ENCODE assay signal across 8 cellular contexts in genomic region chr18:9613550-9614400, GRCh38. TPM values are rescaled to one million over a fixed set of nuclear protein-coding genes. Genes with fewer than 3 reads are reported as not detected.
DNase-seq lines count a peak whose midpoint lies in the region; FAIRE-seq and TF ChIP-seq lines count a peak whose summit lies in the region.

No MANE protein-coding gene starts in this region.

- TF ChIP-seq POLR2A in spleen (IDR thresholded peaks at IDR 0.05): no peak

- POLR2A ChIA-PET in GM10248 (lab: Yijun Ruan, JAX): no interaction called here

- DNase-seq in GM10248 (ENCODE audit: extremely low spot score) (peak; percentile 57), H7 (peak; percentile 80), MG63 (peak; percentile 63), caudate nucleus (lab: John Stamatoyannopoulos, UW) (peak in 44 of 61 donors; percentile 10 to 77 (median 39)), keratinocyte (ENCODE audit: low read depth, low spot score) (no peak), spleen (peak; percentile 93), amniotic stem cell (lab: John Stamatoyannopoulos, UW) (no peak)

- dilution Hi-C loops in keratinocyte (cut with MboI; ENCODE audit: extremely low pct_ligation_motif_present, low sequenced_read_pairs): no loop called here

- TF ChIP-seq CTCF in GM10248 (IDR thresholded peaks at IDR 0.05; ENCODE audit: control extremely low read depth, extremely low read depth, low read depth, missing control alignments) (no peak), WI38 (IDR thresholded peaks at IDR 0.05; ENCODE audit: low read depth, low read length) (no peak), keratinocyte (optimal IDR thresholded peaks at IDR 0.05 in 1 of 3, IDR thresholded peaks at IDR 0.05 in 1 of 3, conservative IDR thresholded peaks at IDR 0.05 in 1 of 3; ENCODE audit: extremely low read depth in 1 of 3, insufficient read depth in 2 of 3, low read length in 3 of 3) (peak in 1 of 3 experiments; percentile 15), spleen (IDR thresholded peaks at IDR 0.05 in 8 of 11, conservative IDR thresholded peaks at IDR 0.05 in 3 of 11) (no peak)

- H3K27ac ChIP-seq in caudate nucleus (ENCODE audit: low read depth, low read length) (peak overlapping the region; percentile 82), keratinocyte (ENCODE audit: control insufficient read depth, insufficient read depth, low read length) (peak overlapping the region; percentile 95), spleen (peak overlapping the region; percentile 94 to 99 (median 96))

- FAIRE-seq in keratinocyte (lab: Jason Lieb, UNC): peak; percentile 66

- H3K4me1 ChIP-seq in keratinocyte (ENCODE audit: control insufficient read depth, extremely low read depth, insufficient read depth, low read length) (peaks cover 56% of the 10 kb centered on the region), spleen (peaks cover 21 to 71% (median 45%) of the 10 kb centered on the region in 6 donors)

- peak overlapping the region; percentile 85 for H3K4me2 ChIP-seq in keratinocyte (ENCODE audit: control insufficient read depth, extremely low read depth, insufficient read depth, low read depth, low read length)

- WGBS in spleen, 5 donors: 0 to 1% (median 0%) methylated on average over 25 to 78 of the region's 78 CpGs

- H2AFZ ChIP-seq in keratinocyte (ENCODE audit: control insufficient read depth, low read length): no peak overlapping the region

- H3K79me2 ChIP-seq in keratinocyte (ENCODE audit: control insufficient read depth, insufficient read depth, low read length): peaks cover 60% of the 10 kb centered on the region

- peaks cover 5% of the 10 kb centered on the region for H3K36me3 ChIP-seq in H7 (replicated peaks; ENCODE audit: control insufficient read depth, insufficient read depth, low read length)
- peaks cover 24% of the 10 kb centered on the region for H3K36me3 ChIP-seq in MG63
- H3K36me3 ChIP-seq in keratinocyte (ENCODE audit: control insufficient read depth in 2 of 2, extremely low read depth in 1 of 2, insufficient read depth in 2 of 2, low read length in 2 of 2): peaks cover 5 to 14% of the 10 kb centered on the region in 2 experiments
- H3K36me3 ChIP-seq in spleen: peaks cover 0 to 18% (median 0%) of the 10 kb centered on the region in 6 donors

- H3K9me1 ChIP-seq in keratinocyte (ENCODE audit: control insufficient read depth, extremely low read depth, insufficient read depth, low read length): no peaks in the 10 kb centered on the region

- CTCF ChIA-PET in GM10248 (lab: Yijun Ruan, JAX): interaction anchor here (1.7 kb wide), 1 partner anchor 16 kb away, joined by 4 read pairs; no protein-coding TSS in a partner anchor

- H3K27me3 ChIP-seq in H7 (ENCODE audit: control insufficient read depth, insufficient read depth, low read length): no peaks in the 10 kb centered on the region
- H3K27me3 ChIP-seq in MG63: no peaks in the 10 kb centered on the region
- no peaks in the 10 kb centered on the region for H3K27me3 ChIP-seq in keratinocyte (ENCODE audit: control insufficient read depth, extremely low read depth, insufficient read depth, low read length)
- H3K27me3 ChIP-seq in spleen (replicated peaks in 1 of 7): no peaks in the 10 kb centered on the region

- intact Hi-C loops in spleen (cut with DNase I; ENCODE audit: low total_unique reads): no loop called here

- H4K20me1 ChIP-seq in keratinocyte (ENCODE audit: control insufficient read depth, extremely low read depth, insufficient read depth, low read length): peaks cover 12% of the 10 kb centered on the region

- H3K4me3 ChIP-seq in H7 (ENCODE audit: insufficient read depth, low read depth, low read length) (peak overlapping the region; percentile 85), MG63 (peak overlapping the region; percentile 74), WI38 (ENCODE audit: low read depth, low read length) (peak overlapping the region; percentile 84), keratinocyte (ENCODE audit: control insufficient read depth in 2 of 3, extremely low read depth in 1 of 3, insufficient read depth in 2 of 3, low read depth in 1 of 3, low read length in 3 of 3) (peak overlapping the region; percentile 83 to 98 (median 87)), spleen (peak overlapping the region; percentile 54 to 92 (median 70))

- no peaks in the 10 kb centered on the region for H3K9me3 ChIP-seq in MG63
- H3K9me3 ChIP-seq in keratinocyte (ENCODE audit: control insufficient read depth, low read depth, low read length): no peaks in the 10 kb centered on the region
- no peaks in the 10 kb centered on the region for H3K9me3 ChIP-seq in spleen

- H3K9ac ChIP-seq in keratinocyte (ENCODE audit: control insufficient read depth, extremely low read depth, insufficient read depth, low read length): peak overlapping the region; percentile 97

RNA-seq across cellular contexts. Expression of gene PPP4R1, which starts 0.6 kb away (rescaled TPM):
- total RNA-seq in H7 (2014; rRNA removed; shearing (Covaris generic)): 76.7 and 85.8 TPM in 2 replicates
- total RNA-seq in MG63 (2014; rRNA removed; shearing (Covaris generic); ENCODE audit: low replicate concordance): 45.1 and 103 TPM in 2 replicates
- polyA plus RNA-seq in keratinocyte (200 to 221 TPM (median 209 TPM) in 3 replicates), spleen (10 to 100 TPM; 11.3 to 22.2 (median 15.0) TPM)
- polyA plus RNA-seq in keratinocyte (2011; ENCODE audit: low read depth): 101 TPM
- 119 and 143 TPM in 2 replicates for polyA plus RNA-seq in keratinocyte (2011; cell fraction: cytosol; rRNA removed)
- 275 and 293 TPM in 2 replicates for polyA plus RNA-seq in keratinocyte (2011; cell fraction: nucleus; rRNA removed)
- polyA plus RNA-seq in keratinocyte (2012; ENCODE audit: low replicate concordance): 83.8 and 102 TPM in 2 replicates
- 216 to 410 TPM (median 387 TPM) in 3 replicates for polyA minus RNA-seq in keratinocyte
- 124 TPM for polyA minus RNA-seq in keratinocyte (2011; cell fraction: cytosol; rRNA and poly(A)+ RNA removed)
- 142 and 262 TPM in 2 replicates for polyA minus RNA-seq in keratinocyte (2011; cell fraction: nucleus; rRNA and poly(A)+ RNA removed)
- 100 to 1,000 TPM in 2 of 7 donors, 10 to 100 TPM in 5; 76.8 to 135 (median 86.7) TPM for total RNA-seq in spleen

Comparison
In these comparisons a context has a peak if more than half of its experiments do, and no peak if none do; other contexts are left out.
1. DNase-seq: peak in GM10248 (single experiment), H7 (single experiment), MG63 (single experiment), caudate nucleus (44 of 61) and spleen (single experiment); none in keratinocyte (single experiment) and amniotic stem cell (single experiment).
2. Peak in every context shown above with its lines, with median percentiles within 50 percentile points of each other: H3K4me3 ChIP-seq and H3K27ac ChIP-seq.